In the genomic region with DNA sequence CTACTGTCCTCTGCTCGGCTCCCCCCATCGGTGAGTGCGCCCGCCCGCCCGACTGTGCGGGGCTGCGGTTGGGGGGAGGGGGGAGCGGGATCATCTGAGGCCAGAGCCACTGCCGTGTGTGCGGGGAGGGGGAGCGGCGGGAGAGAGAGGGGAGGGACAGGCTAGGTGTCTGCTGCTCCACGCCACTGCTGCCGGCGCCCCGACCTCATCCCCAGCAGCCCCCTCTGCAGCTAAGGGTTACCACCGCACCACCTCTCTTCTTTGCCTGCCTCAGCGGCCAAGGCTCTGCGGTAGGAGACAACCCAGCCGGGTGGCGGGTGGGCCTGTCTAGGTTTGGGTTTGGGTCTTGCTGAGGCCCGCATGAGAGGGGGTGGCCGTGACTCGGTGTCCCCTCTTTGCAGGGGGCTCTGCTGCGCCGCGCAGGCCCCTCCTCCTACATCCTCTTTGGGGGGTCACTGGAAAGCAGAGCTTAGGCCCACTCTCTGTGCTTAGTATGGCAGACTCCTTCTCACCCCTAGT, we compare ENCODE assay signal across 8 cellular contexts. TPM values are rescaled to one million over a fixed set of nuclear protein-coding genes. Genes with fewer than 3 reads are reported as not detected.
DNase-seq lines count a peak whose midpoint lies in the region; ATAC-seq and TF ChIP-seq lines count a peak whose summit lies in the region.

No MANE protein-coding gene starts in this region.

- no peaks in the 10 kb centered on the region for H3K9me3 Mint-ChIP-seq in activated CD8-positive, alpha-beta memory T cell treated with anti-CD3 and anti-CD28 coated beads, Interleukin-2, amount 10 ng/mL, durations not matched to agents 7 days and 5 days (ENCODE audit: low read depth)
- H3K9me3 Mint-ChIP-seq in nephron progenitor cell = no peaks in the 10 kb centered on the region

- H3K9me3 ChIP-seq in BLaER1 (no peaks in the 10 kb centered on the region), esophagus muscularis mucosa (no peaks in the 10 kb centered on the region)

- H3K4me3 ChIP-seq in BLaER1 (peak overlapping the region; percentile 92), esophagus muscularis mucosa (peak overlapping the region; percentile 86 to 92 (median 90))

- peaks cover 63% of the 10 kb centered on the region for H3K4me1 Mint-ChIP-seq in activated CD8-positive, alpha-beta memory T cell treated with anti-CD3 and anti-CD28 coated beads, Interleukin-2, amount 10 ng/mL, durations not matched to agents 7 days and 5 days
- peaks cover 31% of the 10 kb centered on the region for H3K4me1 Mint-ChIP-seq in nephron progenitor cell

- ATAC-seq in HG02870 (IDR thresholded peaks at IDR 0.05; ENCODE audit: unreplicated experiment) = peak; percentile 0
- ATAC-seq in activated CD8-positive, alpha-beta memory T cell treated with anti-CD3 and anti-CD28 coated beads, Interleukin-2, amount 10 ng/mL, durations not matched to agents 7 days and 5 days = peak; percentile 1
- no peak for ATAC-seq in GM18502 (IDR thresholded peaks at IDR 0.05; ENCODE audit: poor library complexity, unreplicated experiment)

- H3K27me3 ChIP-seq in BLaER1 (peaks cover 54% of the 10 kb centered on the region), esophagus muscularis mucosa (no peaks in the 10 kb centered on the region)

- H3K36me3 ChIP-seq in BLaER1 (no peaks in the 10 kb centered on the region), esophagus muscularis mucosa (no peaks in the 10 kb centered on the region)

- no peak for TF ChIP-seq CTCF in esophagus muscularis mucosa (IDR thresholded peaks at IDR 0.05)
- TF ChIP-seq CTCF in nephron progenitor cell (IDR thresholded peaks at IDR 0.05) = no peak

- WGBS in esophagus muscularis mucosa = 0% methylated on average over 14 of the region's 28 CpGs

- peak overlapping the region; percentile 95 for H3K27ac Mint-ChIP-seq in activated CD8-positive, alpha-beta memory T cell treated with anti-CD3 and anti-CD28 coated beads, Interleukin-2, amount 10 ng/mL, durations not matched to agents 7 days and 5 days
- no peak overlapping the region for H3K27ac Mint-ChIP-seq in nephron progenitor cell

- H3K4me2 ChIP-seq in BLaER1 = peak overlapping the region; percentile 100

- peak overlapping the region; percentile 93 for H3K4me3 Mint-ChIP-seq in activated CD8-positive, alpha-beta memory T cell treated with anti-CD3 and anti-CD28 coated beads, Interleukin-2, amount 10 ng/mL, durations not matched to agents 7 days and 5 days
- H3K4me3 Mint-ChIP-seq in nephron progenitor cell = peak overlapping the region; percentile 87

- no peak for TF ChIP-seq POLR2A in esophagus muscularis mucosa (IDR thresholded peaks at IDR 0.05; ENCODE audit: low read depth)

- H3K27me3 Mint-ChIP-seq in activated CD8-positive, alpha-beta memory T cell treated with anti-CD3 and anti-CD28 coated beads, Interleukin-2, amount 10 ng/mL, durations not matched to agents 7 days and 5 days = peaks cover 18% of the 10 kb centered on the region
- H3K27me3 Mint-ChIP-seq in nephron progenitor cell (ENCODE audit: low read depth, poor library complexity) = peaks cover 96% of the 10 kb centered on the region

- intact Hi-C loops in esophagus muscularis mucosa (cut with DNase I) = no loop called here

- CTCF ChIA-PET in activated CD8-positive, alpha-beta memory T cell treated with anti-CD3 and anti-CD28 coated beads, Interleukin-2, amount 10 ng/mL, durations not matched to agents 7 days and 5 days (lab: Charles Lee) = interaction anchor here (0.9 to 12.4 kb wide), 4 partner anchors 8 to 40 kb away, joined by 3 to 130 read pairs (median 8); no protein-coding TSS in a partner anchor

- peak; percentile 58 for DNase-seq in activated CD8-positive, alpha-beta memory T cell treated with anti-CD3 and anti-CD28 coated beads, Interleukin-2, amount 10 ng/mL, durations not matched to agents 7 days and 5 days
- DNase-seq in esophagus muscularis mucosa (ENCODE audit: extremely low spot score) = no peak
- peak; percentile 41 for DNase-seq in nephron progenitor cell
- DNase-seq in H4 (ENCODE audit: low spot score) = no peak
- DNase-seq in NCI-H226 = no peak

- peaks cover 40% of the 10 kb centered on the region for H3K4me1 ChIP-seq in BLaER1
- peaks cover 58 to 87% (median 78%) of the 10 kb centered on the region in 4 donors for H3K4me1 ChIP-seq in esophagus muscularis mucosa

- no peak for TF ChIP-seq EP300 in esophagus muscularis mucosa (IDR thresholded peaks at IDR 0.05)

- peak overlapping the region; percentile 92 for H3K9ac ChIP-seq in BLaER1

- H3K27ac ChIP-seq in BLaER1 (peak overlapping the region; percentile 49; the same call in 1 of the 2 replicates), esophagus muscularis mucosa (replicated peaks in 1 of 4) (peak overlapping the region; percentile 92 to 96 (median 96))

- peaks cover 90% of the 10 kb centered on the region for H4K20me1 ChIP-seq in BLaER1

- H3K36me3 Mint-ChIP-seq in activated CD8-positive, alpha-beta memory T cell treated with anti-CD3 and anti-CD28 coated beads, Interleukin-2, amount 10 ng/mL, durations not matched to agents 7 days and 5 days = peaks cover 7% of the 10 kb centered on the region
- no peaks in the 10 kb centered on the region for H3K36me3 Mint-ChIP-seq in nephron progenitor cell (ENCODE audit: low read depth)

RNA-seq across cellular contexts. Expression of a gene that starts 0.7 kb away (rescaled TPM):
- total RNA-seq in activated CD8-positive, alpha-beta memory T cell treated with anti-CD3 and anti-CD28 coated beads, Interleukin-2, amount 10 ng/mL, durations not matched to agents 7 days and 5 days = 10 to 100 TPM; 12.3 to 15.4 TPM
- total RNA-seq in esophagus muscularis mucosa = 10 to 100 TPM; 31.8 to 46.5 (median 43.5) TPM
- total RNA-seq in H4 (2014; rRNA removed; shearing (Covaris generic)) = 4.0 and 5.6 TPM in 2 replicates

RNA-seq across cellular contexts. Expression of a gene that starts 12.5 kb away (rescaled TPM):
- total RNA-seq in activated CD8-positive, alpha-beta memory T cell treated with anti-CD3 and anti-CD28 coated beads, Interleukin-2, amount 10 ng/mL, durations not matched to agents 7 days and 5 days = 1 to 10 TPM; 2.9 to 3.4 TPM
- total RNA-seq in esophagus muscularis mucosa = 10 to 100 TPM; 17.6 to 31.9 (median 27.3) TPM
- 1.9 and 2.1 TPM in 2 replicates for total RNA-seq in H4 (2014; rRNA removed; shearing (Covaris generic))

Comparison
In these comparisons a context has a peak if more than half of its experiments do, and no peak if none do; other contexts are left out.
1. DNase-seq: peak in activated CD8-positive, alpha-beta memory T cell treated with anti-CD3 and anti-CD28 coated beads, Interleukin-2, amount 10 ng/mL, durations not matched to agents 7 days and 5 days (single experiment) and nephron progenitor cell (single experiment); none in esophagus muscularis mucosa (single experiment), H4 (single experiment) and NCI-H226 (single experiment).